Comparison of ENCODE assay signal across 8 cellular contexts in the genomic region with DNA sequence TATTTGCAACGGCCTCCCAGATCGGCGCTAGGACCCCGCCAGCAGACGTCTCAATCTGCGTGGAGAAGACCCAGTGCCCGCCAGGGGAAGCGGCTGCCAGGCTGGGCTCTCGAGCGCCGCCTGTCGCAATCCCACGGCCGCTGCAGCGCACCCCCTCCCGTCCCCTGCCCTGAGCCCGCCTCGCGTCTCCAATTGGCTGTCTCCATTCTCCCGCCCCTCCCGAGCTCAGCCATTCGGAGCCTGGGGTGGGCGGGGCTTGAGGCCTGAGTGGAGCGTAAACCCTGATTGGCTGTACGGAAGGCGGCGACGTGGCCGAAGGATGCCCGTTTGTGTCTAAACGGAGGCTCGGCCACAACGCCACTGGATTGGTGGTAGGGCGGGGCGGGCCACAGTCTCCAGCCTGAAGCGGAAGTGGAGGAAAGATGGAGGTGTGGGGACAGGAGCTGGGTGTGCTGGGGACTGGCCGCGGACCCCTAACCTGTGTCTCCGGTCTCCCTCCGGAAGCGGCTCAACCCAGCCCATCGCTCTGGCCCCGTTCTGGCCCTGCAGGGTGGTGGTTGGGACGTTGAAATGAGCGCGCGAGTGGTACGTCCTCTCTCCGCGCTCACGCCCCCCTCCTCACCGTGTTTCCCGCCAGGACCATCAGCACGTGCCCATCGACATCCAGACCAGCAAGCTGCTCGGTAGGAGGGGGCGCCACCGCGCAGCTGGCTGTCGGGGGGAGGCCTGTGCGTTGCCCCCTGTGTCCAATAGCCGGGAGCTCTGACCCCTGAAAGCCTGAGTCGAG.
A peak's percentile ranks its signal among the peaks of the same experiment; 100 is the strongest.
DNase-seq lines count a peak whose midpoint lies in the region; ATAC-seq lines count a peak whose summit lies in the region.

A gene with protein sequence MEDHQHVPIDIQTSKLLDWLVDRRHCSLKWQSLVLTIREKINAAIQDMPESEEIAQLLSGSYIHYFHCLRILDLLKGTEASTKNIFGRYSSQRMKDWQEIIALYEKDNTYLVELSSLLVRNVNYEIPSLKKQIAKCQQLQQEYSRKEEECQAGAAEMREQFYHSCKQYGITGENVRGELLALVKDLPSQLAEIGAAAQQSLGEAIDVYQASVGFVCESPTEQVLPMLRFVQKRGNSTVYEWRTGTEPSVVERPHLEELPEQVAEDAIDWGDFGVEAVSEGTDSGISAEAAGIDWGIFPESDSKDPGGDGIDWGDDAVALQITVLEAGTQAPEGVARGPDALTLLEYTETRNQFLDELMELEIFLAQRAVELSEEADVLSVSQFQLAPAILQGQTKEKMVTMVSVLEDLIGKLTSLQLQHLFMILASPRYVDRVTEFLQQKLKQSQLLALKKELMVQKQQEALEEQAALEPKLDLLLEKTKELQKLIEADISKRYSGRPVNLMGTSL (plus strand): TSS at position 389 of the 787 bp plus-strand sequence. CDS start 34 bp downstream, at position 423.

- H3K9me3 Mint-ChIP-seq in central memory CD8-positive, alpha-beta T cell = no peaks in the 10 kb centered on the region

- peak within 1 kb of the TSS; percentile 73 for H3K27ac Mint-ChIP-seq in central memory CD8-positive, alpha-beta T cell (ENCODE audit: low read depth)

- peak within 1 kb of the TSS; percentile 96 for H3K4me3 Mint-ChIP-seq in central memory CD8-positive, alpha-beta T cell

- H3K36me3 Mint-ChIP-seq in central memory CD8-positive, alpha-beta T cell (ENCODE audit: insufficient read depth) = peaks cover 14% of the 10 kb centered on the region

- peaks cover 28% of the 10 kb centered on the region for H3K4me1 Mint-ChIP-seq in central memory CD8-positive, alpha-beta T cell

- H3K27me3 Mint-ChIP-seq in central memory CD8-positive, alpha-beta T cell = no peaks in the 10 kb centered on the region

- DNase-seq in AG08396 (ENCODE audit: low spot score) (peak; percentile 97), NCI-H345 (lab: John Stamatoyannopoulos, UW) (peak; percentile 99), iris pigment epithelial cell (ENCODE audit: low read depth) (peak; percentile 99)
- peak; percentile 96 to 98 (median 97) for DNase-seq in activated CD4-positive, CD25-positive, alpha-beta regulatory T cell (lab: John Stamatoyannopoulos, UW)
- DNase-seq in central memory CD8-positive, alpha-beta T cell (ENCODE audit: low spot score in 2 of 2) = peak; percentile 94 to 95
- peak; percentile 99 for DNase-seq in stimulated activated CD4-positive, alpha-beta T cell treated with anti-CD3 and anti-CD28 coated beads, Interleukin-12 subunit alpha, Interleukin-12 subunit beta, amount 100 ng/mL, for 4 hours

- ATAC-seq in GM18909 (IDR thresholded peaks at IDR 0.05; ENCODE audit: poor library complexity, unreplicated experiment) (peak; percentile 98), HG03196 (IDR thresholded peaks at IDR 0.05; ENCODE audit: unreplicated experiment) (peak; percentile 94)
- peak; percentile 96 for ATAC-seq in central memory CD8-positive, alpha-beta T cell (replicated peaks; ENCODE audit: extremely low read depth, poor library complexity, severe bottlenecking)

Comparison
In these comparisons a context has a peak if more than half of its experiments do, and no peak if none do; other contexts are left out.
1. Peak in every context shown above with its lines: DNase-seq and ATAC-seq.